Comparison of ENCODE assay signal across 8 cellular contexts in genomic region chr3:112043621-112044201, GRCh38. TPM values are rescaled to one million over a fixed set of nuclear protein-coding genes. Genes with fewer than 3 reads are reported as not detected.
DNase-seq lines count a peak whose midpoint lies in the region; ATAC-seq lines count a peak whose summit lies in the region.

No MANE protein-coding gene starts in this region.

- H3K9me3 Mint-ChIP-seq in CD8-positive, alpha-beta memory T cell: no peaks in the 10 kb centered on the region
- no peaks in the 10 kb centered on the region for H3K9me3 Mint-ChIP-seq in activated CD4-positive, alpha-beta T cell treated with anti-CD3 and anti-CD28 coated beads for 36 hours (ENCODE audit: low read depth)

- H3K27ac ChIP-seq in CD8-positive, alpha-beta memory T cell (ENCODE audit: low read depth, low read length): no peak overlapping the region

- no peak overlapping the region for H3K4me3 ChIP-seq in CD8-positive, alpha-beta memory T cell (ENCODE audit: low read length)

- H3K4me3 Mint-ChIP-seq in CD8-positive, alpha-beta memory T cell: no peak overlapping the region
- H3K4me3 Mint-ChIP-seq in activated CD4-positive, alpha-beta T cell treated with anti-CD3 and anti-CD28 coated beads for 36 hours: no peak overlapping the region

- CTCF ChIA-PET in CD8-positive, alpha-beta memory T cell (lab: Charles Lee): interaction anchor here (0.7 to 2.4 kb wide), 11 partner anchors 9 to 350 kb away, joined by 3 to 16 read pairs (median 3); no protein-coding TSS in a partner anchor
- CTCF ChIA-PET in activated CD4-positive, alpha-beta T cell treated with anti-CD3 and anti-CD28 coated beads for 36 hours (lab: Charles Lee): interaction anchor here (0.6 to 3.7 kb wide), 41 partner anchors 9 to 1647 kb away, joined by 3 to 25 read pairs (median 4); partner anchors contain the start of genes ABHD10, TAGLN3 and TMPRSS7

- no peaks in the 10 kb centered on the region for H3K9me3 ChIP-seq in CD8-positive, alpha-beta memory T cell (ENCODE audit: low read length)

- peaks cover 0 to 3% (median 0%) of the 10 kb centered on the region in 3 donors for H3K4me1 Mint-ChIP-seq in CD8-positive, alpha-beta memory T cell
- H3K4me1 Mint-ChIP-seq in activated CD4-positive, alpha-beta T cell treated with anti-CD3 and anti-CD28 coated beads for 36 hours: peaks cover 4% of the 10 kb centered on the region

- no peak overlapping the region for H3K27ac Mint-ChIP-seq in CD8-positive, alpha-beta memory T cell
- no peak overlapping the region for H3K27ac Mint-ChIP-seq in activated CD4-positive, alpha-beta T cell treated with anti-CD3 and anti-CD28 coated beads for 36 hours

- H3K27me3 ChIP-seq in CD8-positive, alpha-beta memory T cell (ENCODE audit: insufficient read depth, low read length, poor library complexity, severe bottlenecking): no peaks in the 10 kb centered on the region

- POLR2A ChIA-PET in CD8-positive, alpha-beta memory T cell (lab: Charles Lee): no interaction called here
- POLR2A ChIA-PET in activated CD4-positive, alpha-beta T cell treated with anti-CD3 and anti-CD28 coated beads for 36 hours (lab: Charles Lee): no interaction called here

- ATAC-seq in GM19351 (IDR thresholded peaks at IDR 0.05; ENCODE audit: unreplicated experiment) (peak; percentile 96), HG03378 (IDR thresholded peaks at IDR 0.05; ENCODE audit: unreplicated experiment) (peak; percentile 89)
- peak; percentile 96 for ATAC-seq in activated CD4-positive, alpha-beta T cell treated with anti-CD3 and anti-CD28 coated beads for 36 hours

- peaks cover 4% of the 10 kb centered on the region for H3K4me1 ChIP-seq in CD8-positive, alpha-beta memory T cell (ENCODE audit: insufficient read depth, low read length)

- no peaks in the 10 kb centered on the region for H3K36me3 Mint-ChIP-seq in CD8-positive, alpha-beta memory T cell
- H3K36me3 Mint-ChIP-seq in activated CD4-positive, alpha-beta T cell treated with anti-CD3 and anti-CD28 coated beads for 36 hours (ENCODE audit: low read depth): no peaks in the 10 kb centered on the region

- peaks cover 2 to 7% of the 10 kb centered on the region in 2 donors for H3K27me3 Mint-ChIP-seq in CD8-positive, alpha-beta memory T cell
- H3K27me3 Mint-ChIP-seq in activated CD4-positive, alpha-beta T cell treated with anti-CD3 and anti-CD28 coated beads for 36 hours: no peaks in the 10 kb centered on the region

- no peaks in the 10 kb centered on the region for H3K36me3 ChIP-seq in CD8-positive, alpha-beta memory T cell (ENCODE audit: insufficient read depth, low read length)

- DNase-seq in CD8-positive, alpha-beta memory T cell: peak; percentile 3 to 66 (median 54)
- DNase-seq in NCI-H345 (lab: John Stamatoyannopoulos, UW) (peak; percentile 86), midbrain (lab: John Stamatoyannopoulos, UW) (peak; percentile 71)
- DNase-seq in activated CD4-positive, alpha-beta T cell treated with anti-CD3 and anti-CD28 coated beads for 36 hours: peak; percentile 69
- DNase-seq in effector CD4-positive, alpha-beta T cell: peak; percentile 24
- peak; percentile 2 for DNase-seq in stimulated activated CD8-positive, alpha-beta memory T cell treated with anti-CD3 and anti-CD28 coated beads, Interleukin-7, amount 100 ng/mL, for 24 hours (ENCODE audit: low read depth)

- intact Hi-C loops in activated CD4-positive, alpha-beta T cell treated with anti-CD3 and anti-CD28 coated beads for 36 hours (cut with DNase I, micrococcal nuclease): loop anchor here (1.0 to 2.0 kb wide), 4 partner anchors 54 to 374 kb away; no protein-coding TSS in a partner anchor

RNA-seq across cellular contexts. Expression of gene TMPRSS7, which starts 9.2 kb away (rescaled TPM):
- not detected for total RNA-seq in CD8-positive, alpha-beta memory T cell
- polyA plus RNA-seq in CD8-positive, alpha-beta memory T cell: not detected
- not detected for total RNA-seq in activated CD4-positive, alpha-beta T cell treated with anti-CD3 and anti-CD28 coated beads for 36 hours

RNA-seq across cellular contexts. Expression of gene C3orf52, which starts 42.5 kb away (rescaled TPM):
- 1 to 10 TPM; 2.8 to 3.4 TPM for total RNA-seq in CD8-positive, alpha-beta memory T cell
- 0.12 TPM for polyA plus RNA-seq in CD8-positive, alpha-beta memory T cell
- total RNA-seq in activated CD4-positive, alpha-beta T cell treated with anti-CD3 and anti-CD28 coated beads for 36 hours: 1 to 10 TPM; 8.7 to 9.3 TPM

RNA-seq across cellular contexts. Expression of gene TAGLN3, which starts 45.0 kb away (rescaled TPM):
- total RNA-seq in CD8-positive, alpha-beta memory T cell: not detected
- polyA plus RNA-seq in CD8-positive, alpha-beta memory T cell: not detected
- total RNA-seq in activated CD4-positive, alpha-beta T cell treated with anti-CD3 and anti-CD28 coated beads for 36 hours: 1 to 10 TPM; 3.2 to 3.5 TPM

Comparison
In these comparisons a context has a peak if more than half of its experiments do, and no peak if none do; other contexts are left out.
1. DNase-seq: peak in every context shown above with its lines; median percentile 86 in NCI-H345; 71 in midbrain; 69 in activated CD4-positive, alpha-beta T cell treated with anti-CD3 and anti-CD28 coated beads for 36 hours; 54 in CD8-positive, alpha-beta memory T cell; 24 in effector CD4-positive, alpha-beta T cell; 2 in stimulated activated CD8-positive, alpha-beta memory T cell treated with anti-CD3 and anti-CD28 coated beads, Interleukin-7, amount 100 ng/mL, for 24 hours.